1 cellular context compared by ENCODE assay signal in genomic region chr17:77419547-77420475, GRCh38.
TF ChIP-seq lines count a peak whose summit lies in the region.

No MANE protein-coding gene starts in this region.

TF ChIP-seq in HEK293, 187 proteins besides CTCF, POLR2A, EP300 and RAD21 (continued from another document):
- TF ChIP-seq, protein P1, sequence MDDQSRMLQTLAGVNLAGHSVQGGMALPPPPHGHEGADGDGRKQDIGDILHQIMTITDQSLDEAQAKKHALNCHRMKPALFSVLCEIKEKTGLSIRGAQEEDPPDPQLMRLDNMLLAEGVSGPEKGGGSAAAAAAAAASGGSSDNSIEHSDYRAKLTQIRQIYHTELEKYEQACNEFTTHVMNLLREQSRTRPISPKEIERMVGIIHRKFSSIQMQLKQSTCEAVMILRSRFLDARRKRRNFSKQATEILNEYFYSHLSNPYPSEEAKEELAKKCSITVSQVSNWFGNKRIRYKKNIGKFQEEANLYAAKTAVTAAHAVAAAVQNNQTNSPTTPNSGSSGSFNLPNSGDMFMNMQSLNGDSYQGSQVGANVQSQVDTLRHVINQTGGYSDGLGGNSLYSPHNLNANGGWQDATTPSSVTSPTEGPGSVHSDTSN (CRISPR knock-in tag; IDR thresholded peaks at IDR 0.05), result no peak
- TF ChIP-seq ZNF660 (tag by site-specific recombination; IDR thresholded peaks at IDR 0.05) (no peak), ZNF175 (tag by site-specific recombination; IDR thresholded peaks at IDR 0.05) (no peak), SP3 (tag by site-specific recombination; IDR thresholded peaks at IDR 0.05) (no peak), ZNF76 (tag by site-specific recombination; IDR thresholded peaks at IDR 0.05; ENCODE audit: borderline replicate concordance, low read depth) (no peak), ZNF37A (tag by site-specific recombination; IDR thresholded peaks at IDR 0.05) (no peak)
